Comparison of ENCODE assay signal across 1 cellular context in the genomic region with DNA sequence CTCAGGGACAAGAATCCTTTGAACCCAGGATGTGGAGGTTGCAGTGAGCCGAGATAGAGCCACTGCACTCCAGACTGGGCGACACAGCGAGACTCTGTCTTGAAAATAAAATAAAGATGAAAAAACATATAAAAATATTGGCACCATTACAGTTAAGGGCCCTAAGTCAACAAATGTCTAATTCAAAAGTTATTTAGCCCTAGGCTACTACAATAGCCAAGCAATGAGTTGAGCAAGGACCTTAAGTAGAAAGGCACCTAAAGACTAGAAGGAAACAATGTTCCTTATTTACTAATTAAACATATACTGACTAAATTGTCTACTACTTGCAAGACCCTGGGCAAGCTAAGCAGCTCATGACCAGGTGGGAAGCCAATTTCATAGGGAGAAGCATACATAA.
TF ChIP-seq lines count a peak whose summit lies in the region.

No MANE protein-coding gene starts in this region.

TF ChIP-seq in WTC11, 78 proteins besides CTCF, POLR2A, EP300 and RAD21 (continued from another document):
- TF ChIP-seq, protein P1, sequence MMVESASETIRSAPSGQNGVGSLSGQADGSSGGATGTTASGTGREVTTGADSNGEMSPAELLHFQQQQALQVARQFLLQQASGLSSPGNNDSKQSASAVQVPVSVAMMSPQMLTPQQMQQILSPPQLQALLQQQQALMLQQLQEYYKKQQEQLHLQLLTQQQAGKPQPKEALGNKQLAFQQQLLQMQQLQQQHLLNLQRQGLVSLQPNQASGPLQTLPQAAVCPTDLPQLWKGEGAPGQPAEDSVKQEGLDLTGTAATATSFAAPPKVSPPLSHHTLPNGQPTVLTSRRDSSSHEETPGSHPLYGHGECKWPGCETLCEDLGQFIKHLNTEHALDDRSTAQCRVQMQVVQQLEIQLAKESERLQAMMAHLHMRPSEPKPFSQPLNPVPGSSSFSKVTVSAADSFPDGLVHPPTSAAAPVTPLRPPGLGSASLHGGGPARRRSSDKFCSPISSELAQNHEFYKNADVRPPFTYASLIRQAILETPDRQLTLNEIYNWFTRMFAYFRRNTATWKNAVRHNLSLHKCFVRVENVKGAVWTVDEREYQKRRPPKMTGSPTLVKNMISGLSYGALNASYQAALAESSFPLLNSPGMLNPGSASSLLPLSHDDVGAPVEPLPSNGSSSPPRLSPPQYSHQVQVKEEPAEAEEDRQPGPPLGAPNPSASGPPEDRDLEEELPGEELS (CRISPR knock-in tag; IDR thresholded peaks at IDR 0.05), result no peak
- TF ChIP-seq ZNF232 (CRISPR knock-in tag; IDR thresholded peaks at IDR 0.05) (no peak), ZBTB21 (CRISPR knock-in tag; IDR thresholded peaks at IDR 0.05; ENCODE audit: borderline replicate concordance) (no peak)
- TF ChIP-seq, protein P2, sequence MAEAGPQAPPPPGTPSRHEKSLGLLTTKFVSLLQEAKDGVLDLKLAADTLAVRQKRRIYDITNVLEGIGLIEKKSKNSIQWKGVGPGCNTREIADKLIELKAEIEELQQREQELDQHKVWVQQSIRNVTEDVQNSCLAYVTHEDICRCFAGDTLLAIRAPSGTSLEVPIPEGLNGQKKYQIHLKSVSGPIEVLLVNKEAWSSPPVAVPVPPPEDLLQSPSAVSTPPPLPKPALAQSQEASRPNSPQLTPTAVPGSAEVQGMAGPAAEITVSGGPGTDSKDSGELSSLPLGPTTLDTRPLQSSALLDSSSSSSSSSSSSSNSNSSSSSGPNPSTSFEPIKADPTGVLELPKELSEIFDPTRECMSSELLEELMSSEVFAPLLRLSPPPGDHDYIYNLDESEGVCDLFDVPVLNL (CRISPR knock-in tag; IDR thresholded peaks at IDR 0.05; ENCODE audit: borderline replicate concordance, low read depth), result no peak
